ENCODE assay signal across 17 cellular contexts in the genomic region with DNA sequence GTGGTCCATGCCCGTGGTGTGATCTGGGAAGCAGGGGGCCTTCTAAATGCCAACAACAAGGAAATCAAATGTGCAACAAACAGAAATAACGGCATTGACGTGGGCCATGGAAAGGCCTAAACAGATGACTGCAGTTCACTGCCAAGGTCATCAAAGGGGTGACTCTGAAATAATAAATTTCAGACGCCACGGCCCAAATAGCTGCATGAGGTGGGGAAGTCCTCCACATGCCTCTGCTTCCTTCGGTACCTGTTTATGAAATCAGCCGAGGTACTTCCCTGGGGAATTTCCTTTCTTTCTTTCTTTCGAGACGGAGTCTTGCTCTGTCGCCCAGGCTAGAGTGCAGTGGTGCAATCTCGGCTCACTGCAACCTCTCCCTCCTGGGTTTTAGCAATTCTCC. TPM values are rescaled to one million over a fixed set of nuclear protein-coding genes. Genes with fewer than 3 reads are reported as not detected.
"Had no signal": no experiment of that assay in that cellular context is flagged by ENCODE, and none has a peak within 500 bp of the region (broad histone marks: within the 10 kb centered on the region; RNA-seq: fewer than 3 reads in every experiment).

No MANE protein-coding gene starts in this region.

RNA-seq across cellular contexts. Expression of a gene that starts 14.6 kb away (rescaled TPM):
- total RNA-seq: colonic mucosa, dermis microvascular lymphatic vessel endothelial cell, endodermal cell, esophagus mucosa, esophagus squamous epithelium, gastrocnemius medialis, glomerular endothelial cell, heart right ventricle, kidney epithelial cell, left cardiac atrium, left lung, left ventricle myocardium superior, lower leg skin, lung, mammary epithelial cell, mucosa of gallbladder had no signal
- polyA plus RNA-seq: heart right ventricle, keratinocyte, lung, mammary epithelial cell had no signal
